In genomic region chr15:76056931-76057330, GRCh38 we compare ENCODE assay signal across 8 cellular contexts. TPM values are rescaled to one million over a fixed set of nuclear protein-coding genes. Genes with fewer than 3 reads are reported as not detected.
A peak's percentile ranks its signal among the peaks of the same experiment; 100 is the strongest.
DNase-seq lines count a peak whose midpoint lies in the region; ATAC-seq and TF ChIP-seq lines count a peak whose summit lies in the region.

No MANE protein-coding gene starts in this region.

- ATAC-seq in HG03378 (IDR thresholded peaks at IDR 0.05; ENCODE audit: unreplicated experiment) (peak; percentile 69), WTC11 (no peak), HG02885 (IDR thresholded peaks at IDR 0.05; ENCODE audit: poor library complexity, unreplicated experiment) (no peak)

- peaks cover 35% of the 10 kb centered on the region for H3K27me3 Mint-ChIP-seq in activated naive CD8-positive, alpha-beta T cell
- H3K27me3 Mint-ChIP-seq in activated naive CD8-positive, alpha-beta T cell treated with anti-CD3 and anti-CD28 coated beads for 36 hours: peaks cover 53% of the 10 kb centered on the region
- H3K27me3 Mint-ChIP-seq in WTC11 (ENCODE audit: low read depth) (peaks cover 16% of the 10 kb centered on the region), type B pancreatic cell (peaks cover 31% of the 10 kb centered on the region)

- H3K9me3 ChIP-seq in spleen: no peaks in the 10 kb centered on the region

- no peaks in the 10 kb centered on the region for H3K9me3 Mint-ChIP-seq in activated naive CD8-positive, alpha-beta T cell (ENCODE audit: low read depth)
- H3K9me3 Mint-ChIP-seq in activated naive CD8-positive, alpha-beta T cell treated with anti-CD3 and anti-CD28 coated beads for 36 hours: no peaks in the 10 kb centered on the region
- H3K9me3 Mint-ChIP-seq in WTC11 (no peaks in the 10 kb centered on the region), type B pancreatic cell (no peaks in the 10 kb centered on the region)

- DNase-seq in activated naive CD8-positive, alpha-beta T cell treated with anti-CD3 and anti-CD28 coated beads for 36 hours: no peak
- DNase-seq in WTC11 (ENCODE audit: low spot score) (no peak), type B pancreatic cell (ENCODE audit: extremely low spot score, unreplicated experiment) (no peak), spleen (no peak), NCI-H2029 (lab: John Stamatoyannopoulos, UW) (no peak)

- 6 to 14% (median 13%) methylated on average over 3 of the region's 3 CpGs for WGBS in spleen, 5 donors

- H3K36me3 Mint-ChIP-seq in activated naive CD8-positive, alpha-beta T cell: no peaks in the 10 kb centered on the region
- no peaks in the 10 kb centered on the region for H3K36me3 Mint-ChIP-seq in activated naive CD8-positive, alpha-beta T cell treated with anti-CD3 and anti-CD28 coated beads for 36 hours
- H3K36me3 Mint-ChIP-seq in WTC11 (no peaks in the 10 kb centered on the region), type B pancreatic cell (no peaks in the 10 kb centered on the region)

- H3K4me3 Mint-ChIP-seq in activated naive CD8-positive, alpha-beta T cell: peak overlapping the region; percentile 54
- H3K4me3 Mint-ChIP-seq in activated naive CD8-positive, alpha-beta T cell treated with anti-CD3 and anti-CD28 coated beads for 36 hours: no peak overlapping the region
- H3K4me3 Mint-ChIP-seq in WTC11 (peak overlapping the region; percentile 35; the same call in 1 of the 2 replicates), type B pancreatic cell (peak overlapping the region; percentile 71)

- peaks cover 0 to 43% (median 4%) of the 10 kb centered on the region in 7 donors for H3K27me3 ChIP-seq in spleen (replicated peaks in 1 of 7)

- H3K4me1 Mint-ChIP-seq in activated naive CD8-positive, alpha-beta T cell (ENCODE audit: low read depth): peaks cover 34% of the 10 kb centered on the region
- H3K4me1 Mint-ChIP-seq in activated naive CD8-positive, alpha-beta T cell treated with anti-CD3 and anti-CD28 coated beads for 36 hours: peaks cover 35% of the 10 kb centered on the region
- H3K4me1 Mint-ChIP-seq in WTC11: peaks cover 35% of the 10 kb centered on the region
- no peaks in the 10 kb centered on the region for H3K4me1 Mint-ChIP-seq in type B pancreatic cell (ENCODE audit: unreplicated experiment)

- intact Hi-C loops in spleen (cut with DNase I; ENCODE audit: low total_unique reads): loop anchor here (5.0 kb wide), 1 partner anchor 85 kb away; no protein-coding TSS in a partner anchor

- H3K27ac ChIP-seq in spleen: peak overlapping the region in 2 of 8 donors; percentile 48 to 54

- H3K4me3 ChIP-seq in spleen: peak overlapping the region in 1 of 8 donors; percentile 42

- TF ChIP-seq CTCF in WTC11 (IDR thresholded peaks at IDR 0.05) (no peak), type B pancreatic cell (conservative IDR thresholded peaks at IDR 0.05) (no peak), spleen (IDR thresholded peaks at IDR 0.05 in 8 of 11, conservative IDR thresholded peaks at IDR 0.05 in 3 of 11) (no peak)

- no peak overlapping the region for H3K27ac Mint-ChIP-seq in activated naive CD8-positive, alpha-beta T cell
- no peak overlapping the region for H3K27ac Mint-ChIP-seq in activated naive CD8-positive, alpha-beta T cell treated with anti-CD3 and anti-CD28 coated beads for 36 hours
- H3K27ac Mint-ChIP-seq in WTC11 (no peak overlapping the region), type B pancreatic cell (no peak overlapping the region)

- H3K4me1 ChIP-seq in spleen: peaks cover 13 to 48% (median 34%) of the 10 kb centered on the region in 6 donors

- POLR2A ChIA-PET in WTC11 (lab: Charles Lee): no interaction called here

- no peak for TF ChIP-seq POLR2A in spleen (IDR thresholded peaks at IDR 0.05)

- H3K36me3 ChIP-seq in spleen: no peaks in the 10 kb centered on the region

- CTCF ChIA-PET in WTC11 (lab: Charles Lee): interaction anchor here (0.5 to 8.9 kb wide), 14 partner anchors 9 to 273 kb away, joined by 3 to 250 read pairs (median 4); no protein-coding TSS in a partner anchor

TF ChIP-seq in WTC11, 78 proteins besides CTCF, POLR2A, EP300 and RAD21 (continues in another document):
- TF ChIP-seq ZNF263 (CRISPR knock-in tag; IDR thresholded peaks at IDR 0.05; ENCODE audit: low read depth): no peak
- TF ChIP-seq FOXJ3 (CRISPR knock-in tag; IDR thresholded peaks at IDR 0.05; ENCODE audit: borderline replicate concordance): no peak
- no peak for TF ChIP-seq ZNF138 (CRISPR knock-in tag; conservative IDR thresholded peaks at IDR 0.05)
- TF ChIP-seq AFF4 (CRISPR knock-in tag; IDR thresholded peaks at IDR 0.05; ENCODE audit: borderline replicate concordance): no peak
- TF ChIP-seq ZBTB43 (CRISPR knock-in tag; IDR thresholded peaks at IDR 0.05): no peak
- no peak for TF ChIP-seq NFE2L1 (CRISPR knock-in tag; IDR thresholded peaks at IDR 0.05)
- TF ChIP-seq ZNF512 (CRISPR knock-in tag; IDR thresholded peaks at IDR 0.05; ENCODE audit: borderline replicate concordance): no peak
- no peak for TF ChIP-seq ATF2 (CRISPR knock-in tag; IDR thresholded peaks at IDR 0.05; ENCODE audit: borderline replicate concordance, low read depth)
- no peak for TF ChIP-seq KAT7 (CRISPR knock-in tag; IDR thresholded peaks at IDR 0.05; ENCODE audit: borderline replicate concordance)

RNA-seq across cellular contexts. Expression of gene TMEM266, which starts 2.9 kb away (rescaled TPM):
- under 1 TPM in 1 of 2 experiments, not detected in 1; 0.12 TPM for total RNA-seq in activated naive CD8-positive, alpha-beta T cell treated with anti-CD3 and anti-CD28 coated beads for 36 hours
- total RNA-seq in WTC11 (2021) (5.6 to 8.6 TPM (median 6.2 TPM) in 3 replicates), type B pancreatic cell (ENCODE audit: low replicate concordance) (2.3 and 2.8 TPM in 2 replicates), spleen (1 to 10 TPM in 6 of 7 donors, under 1 TPM in 1; 0.68 to 1.8 (median 1.5) TPM)
- polyA plus RNA-seq in spleen: 1 to 10 TPM in 1 of 3 donors, under 1 TPM in 2; 0.61 to 1.3 (median 0.89) TPM

RNA-seq across cellular contexts. Expression of gene NRG4, which starts 44.7 kb away (rescaled TPM):
- total RNA-seq in activated naive CD8-positive, alpha-beta T cell treated with anti-CD3 and anti-CD28 coated beads for 36 hours: not detected
- 0.18 to 0.55 TPM in 2 of 3 replicates, not detected in the other for total RNA-seq in WTC11 (2021)
- 2.4 and 3.6 TPM in 2 replicates for total RNA-seq in type B pancreatic cell (ENCODE audit: low replicate concordance)
- under 1 TPM in 2 of 7 donors, not detected in 5; 0.50 to 0.76 TPM for total RNA-seq in spleen
- polyA plus RNA-seq in spleen: under 1 TPM; 0.09 to 0.42 (median 0.12) TPM
